22 cellular contexts compared by ENCODE assay signal in genomic region chr10:35502697-35503096, GRCh38.
"Had no signal": no experiment of that assay in that cellular context is flagged by ENCODE, and none has a peak within 500 bp of the region (broad histone marks: within the 10 kb centered on the region; RNA-seq: fewer than 3 reads in every experiment).

No MANE protein-coding gene starts in this region.

- H3K9me3 Mint-ChIP-seq: activated naive CD4-positive, alpha-beta T cell treated with anti-CD3 and anti-CD28 coated beads, Interleukin-2, amount 50 U/mL, for 72 hours; activated T-cell treated with anti-CD3 and anti-CD28 coated beads, Interleukin-2, amount 50 U/mL, for 72 hours; naive B cell; neural crest cell had no signal

- H3K4me3 ChIP-seq: body of pancreas, cardiac muscle cell, heart left ventricle, lung, spleen, suprapubic skin, tibial artery, upper lobe of right lung had no signal

- H3K27ac Mint-ChIP-seq: activated CD4-positive, alpha-beta T cell treated with anti-CD3 and anti-CD28 coated beads for 36 hours; activated CD8-positive, alpha-beta T cell treated with anti-CD3 and anti-CD28 coated beads, Interleukin-2, amount 10 ng/mL, durations not matched to agents 7 days and 5 days; activated T-cell treated with anti-CD3 and anti-CD28 coated beads, Interleukin-2, amount 50 U/mL, for 72 hours had no signal

- H3K4me3 Mint-ChIP-seq: activated CD4-positive, alpha-beta T cell treated with anti-CD3 and anti-CD28 coated beads for 36 hours; activated CD8-positive, alpha-beta T cell treated with anti-CD3 and anti-CD28 coated beads, Interleukin-2, amount 10 ng/mL, durations not matched to agents 7 days and 5 days; activated T-cell treated with anti-CD3 and anti-CD28 coated beads, Interleukin-2, amount 50 U/mL, for 72 hours; naive B cell; neural crest cell had no signal

- H3K27me3 Mint-ChIP-seq: activated CD4-positive, alpha-beta T cell treated with anti-CD3 and anti-CD28 coated beads for 36 hours; naive B cell had no signal

- DNase-seq: activated CD4-positive, alpha-beta T cell treated with anti-CD3 and anti-CD28 coated beads for 36 hours; activated CD4-positive, CD25-positive, alpha-beta regulatory T cell; activated CD8-positive, alpha-beta T cell treated with anti-CD3 and anti-CD28 coated beads, Interleukin-2, amount 10 ng/mL, durations not matched to agents 7 days and 5 days; activated naive CD4-positive, alpha-beta T cell; activated T-cell treated with anti-CD3 and anti-CD28 coated beads for 4 hours; activated T-cell treated with anti-CD3 and anti-CD28 coated beads, Interleukin-2, amount 50 U/mL, for 72 hours; body of pancreas; cortex of kidney; foreskin keratinocyte; heart left ventricle; naive B cell; right cardiac atrium; spleen; stimulated activated naive CD4-positive, alpha-beta T cell; T-helper 1 cell; tibial artery; upper lobe of right lung had no signal
